ENCODE assay signal across 1 cellular context in the genomic region with DNA sequence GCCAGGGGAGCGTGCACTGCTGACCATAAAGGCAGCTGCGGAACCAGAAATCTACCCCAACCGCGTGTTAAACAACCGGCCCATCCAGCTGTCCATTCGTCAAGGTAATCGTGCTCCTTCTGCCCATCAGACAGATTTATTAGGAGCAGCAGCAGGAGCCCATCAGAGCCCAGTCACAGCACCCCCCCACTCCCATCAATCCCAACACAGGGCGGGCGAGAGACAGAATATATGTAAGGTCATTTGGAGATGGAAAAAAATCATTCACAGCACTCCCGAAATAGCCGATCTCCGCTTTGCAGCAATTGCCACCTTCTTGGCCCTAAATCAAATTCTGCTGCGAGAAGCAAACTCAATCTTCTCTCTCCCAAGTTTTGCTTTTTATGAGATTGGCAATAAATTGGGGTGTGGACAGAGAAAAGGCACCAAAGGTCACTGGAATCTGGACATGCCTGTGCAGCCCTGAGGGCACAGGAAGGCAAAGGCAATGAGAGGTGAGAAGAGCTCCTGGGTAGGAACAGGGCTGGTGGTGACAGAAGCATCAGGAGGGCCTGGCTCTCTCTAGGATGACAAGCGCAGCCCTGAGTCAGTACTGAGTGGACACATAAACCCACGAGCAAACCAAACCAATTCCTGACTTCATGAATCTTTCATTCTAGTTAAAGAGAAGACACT.
TF ChIP-seq lines count a peak whose summit lies in the region.

No MANE protein-coding gene starts in this region.

TF ChIP-seq in HCT116, 20 proteins besides CTCF, POLR2A, EP300 and RAD21 (continued from another document):
- no peak for TF ChIP-seq ZBTB33 (IDR thresholded peaks at IDR 0.05; ENCODE audit: extremely low read depth, insufficient replicate concordance, low read length)
- no peak for TF ChIP-seq CEBPB (IDR thresholded peaks at IDR 0.05; ENCODE audit: low read depth)
- TF ChIP-seq JUND (IDR thresholded peaks at IDR 0.05), result no peak
